Comparison of ENCODE assay signal across 1 cellular context in genomic region chr22:19767427-19768380, GRCh38.
TF ChIP-seq lines count a peak whose summit lies in the region.

No MANE protein-coding gene starts in this region.

TF ChIP-seq in endothelial cell of umbilical vein, 7 proteins besides CTCF, POLR2A, EP300 and RAD21:
- TF ChIP-seq GATA2 (IDR thresholded peaks at IDR 0.05; ENCODE audit: insufficient read depth, insufficient read length, low read depth, low read length) (no peak), POLR2AphosphoS5 (IDR thresholded peaks at IDR 0.05; ENCODE audit: insufficient read depth, low read depth, low read length) (no peak), JUN (IDR thresholded peaks at IDR 0.05; ENCODE audit: borderline replicate concordance, insufficient read depth, insufficient read length, low read depth) (no peak), MYC (IDR thresholded peaks at IDR 0.05; ENCODE audit: low read depth, low read length) (no peak), EZH2 (IDR thresholded peaks at IDR 0.05; ENCODE audit: borderline replicate concordance, low read depth, low read length, severe bottlenecking) (no peak), FOS (IDR thresholded peaks at IDR 0.05; ENCODE audit: borderline replicate concordance, insufficient read depth, low read length) (no peak)
- TF ChIP-seq, protein P1, sequence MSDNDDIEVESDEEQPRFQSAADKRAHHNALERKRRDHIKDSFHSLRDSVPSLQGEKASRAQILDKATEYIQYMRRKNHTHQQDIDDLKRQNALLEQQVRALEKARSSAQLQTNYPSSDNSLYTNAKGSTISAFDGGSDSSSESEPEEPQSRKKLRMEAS (IDR thresholded peaks at IDR 0.05; ENCODE audit: insufficient read depth, insufficient read length) = no peak
